In the genomic region with DNA sequence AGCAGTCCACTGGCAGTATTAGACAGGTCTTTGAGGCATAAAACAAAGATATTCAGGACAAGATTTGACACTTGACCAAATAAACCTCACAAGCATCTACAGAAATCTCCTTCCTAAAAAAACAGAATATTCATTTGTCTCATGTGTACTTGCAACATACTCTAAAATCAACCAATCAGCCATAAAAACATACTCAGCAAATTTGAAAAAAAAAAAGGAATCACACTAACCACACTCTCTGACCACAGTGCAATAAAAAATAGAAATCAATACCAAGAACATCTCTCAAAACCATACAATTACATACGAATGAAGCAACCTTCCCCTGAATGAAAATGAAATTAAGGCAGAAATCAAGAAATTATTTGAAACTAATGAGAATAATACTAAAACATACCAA, we compare ENCODE assay signal across 4 cellular contexts.
TF ChIP-seq lines count a peak whose summit lies in the region.

No MANE protein-coding gene starts in this region.

TF ChIP-seq in HepG2, 621 proteins besides CTCF, POLR2A, EP300 and RAD21:
- 0 out of 2 replicates have a peak, but pooled peaks have one; percentile 13 for TF ChIP-seq MAFF (IDR thresholded peaks at IDR 0.05; ENCODE audit: low read depth, low read length)
- no peak for TF ChIP-seq ZBTB20 (CRISPR knock-in tag; IDR thresholded peaks at IDR 0.05; ENCODE audit: borderline replicate concordance, low read depth)
- peak; percentile 2 to 53; a peak in 2 of 4 replicates for TF ChIP-seq MAFK (conservative IDR thresholded peaks at IDR 0.05 in 1 of 2, IDR thresholded peaks at IDR 0.05 in 1 of 2; ENCODE audit: low read length in 2 of 2)

TF ChIP-seq in A549, 52 proteins besides CTCF, POLR2A, EP300 and RAD21:
- no peak for TF ChIP-seq HEYL (CRISPR knock-in tag; IDR thresholded peaks at IDR 0.05)
- TF ChIP-seq MAFK (IDR thresholded peaks at IDR 0.05; ENCODE audit: partially characterized antibody), result peak; percentile 6
- TF ChIP-seq CEBPB (IDR thresholded peaks at IDR 0.05), result no peak

TF ChIP-seq in IMR-90, 13 proteins besides CTCF, POLR2A, EP300 and RAD21:
- TF ChIP-seq MAFK (IDR thresholded peaks at IDR 0.05; ENCODE audit: low read depth, low read length) (peak; percentile 65), CEBPB (IDR thresholded peaks at IDR 0.05; ENCODE audit: low read depth, low read length) (no peak), RCOR1 (IDR thresholded peaks at IDR 0.05; ENCODE audit: insufficient replicate concordance, low read length) (no peak), BHLHE40 (IDR thresholded peaks at IDR 0.05; ENCODE audit: low read depth, low read length) (no peak)

TF ChIP-seq in K562, 482 proteins besides CTCF, POLR2A, EP300 and RAD21:
- peak; percentile 65; the same call in 1 of the 2 replicates for TF ChIP-seq ZNF316 (IDR thresholded peaks at IDR 0.05)
- no peak for TF ChIP-seq ZNF217 (CRISPR knock-in tag; IDR thresholded peaks at IDR 0.05)
- TF ChIP-seq, protein P1, sequence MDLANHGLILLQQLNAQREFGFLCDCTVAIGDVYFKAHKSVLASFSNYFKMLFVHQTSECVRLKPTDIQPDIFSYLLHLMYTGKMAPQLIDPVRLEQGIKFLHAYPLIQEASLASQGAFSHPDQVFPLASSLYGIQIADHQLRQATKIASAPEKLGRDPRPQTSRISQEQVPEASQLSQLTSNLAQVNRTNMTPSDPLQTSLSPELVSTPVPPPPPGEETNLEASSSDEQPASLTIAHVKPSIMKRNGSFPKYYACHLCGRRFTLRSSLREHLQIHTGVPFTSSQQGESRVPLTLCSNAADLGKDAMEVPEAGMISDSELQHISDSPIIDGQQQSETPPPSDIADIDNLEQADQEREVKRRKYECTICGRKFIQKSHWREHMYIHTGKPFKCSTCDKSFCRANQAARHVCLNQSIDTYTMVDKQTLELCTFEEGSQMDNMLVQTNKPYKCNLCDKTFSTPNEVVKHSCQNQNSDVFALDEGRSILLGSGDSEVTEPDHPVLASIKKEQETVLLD (IDR thresholded peaks at IDR 0.05), result no peak
- TF ChIP-seq PTBP1 (IDR thresholded peaks at IDR 0.05; ENCODE audit: low read depth, low read length), result no peak
- no peak for TF ChIP-seq XRCC4 (IDR thresholded peaks at IDR 0.05; ENCODE audit: extremely low read depth, insufficient read depth, insufficient read length)
- TF ChIP-seq PHB2 (IDR thresholded peaks at IDR 0.05; ENCODE audit: low read depth), result no peak
